In the genomic region with DNA sequence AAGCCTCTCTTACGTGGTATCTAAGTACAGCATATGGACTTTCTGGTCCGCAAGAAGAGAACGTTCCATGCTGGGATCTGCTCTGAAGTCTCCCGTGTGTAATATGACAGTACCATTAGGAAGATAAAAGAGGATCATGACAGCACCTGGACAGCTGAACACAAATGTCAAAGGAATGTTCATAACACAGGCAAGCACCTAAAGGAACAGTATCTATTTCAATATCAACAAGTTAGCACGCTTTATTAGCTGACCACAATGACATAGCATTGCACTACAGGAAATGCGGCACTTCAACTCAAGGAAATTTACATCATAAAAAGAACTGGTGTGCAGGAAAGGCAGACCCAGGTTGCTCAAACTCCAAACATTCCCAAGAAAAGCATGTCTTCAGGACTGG, we compare ENCODE assay signal across 2 cellular contexts.
TF ChIP-seq lines count a peak whose summit lies in the region.

No MANE protein-coding gene starts in this region.

TF ChIP-seq in GM23338, 12 proteins besides CTCF, POLR2A, EP300 and RAD21 (continues in another document):
- TF ChIP-seq, protein P1, sequence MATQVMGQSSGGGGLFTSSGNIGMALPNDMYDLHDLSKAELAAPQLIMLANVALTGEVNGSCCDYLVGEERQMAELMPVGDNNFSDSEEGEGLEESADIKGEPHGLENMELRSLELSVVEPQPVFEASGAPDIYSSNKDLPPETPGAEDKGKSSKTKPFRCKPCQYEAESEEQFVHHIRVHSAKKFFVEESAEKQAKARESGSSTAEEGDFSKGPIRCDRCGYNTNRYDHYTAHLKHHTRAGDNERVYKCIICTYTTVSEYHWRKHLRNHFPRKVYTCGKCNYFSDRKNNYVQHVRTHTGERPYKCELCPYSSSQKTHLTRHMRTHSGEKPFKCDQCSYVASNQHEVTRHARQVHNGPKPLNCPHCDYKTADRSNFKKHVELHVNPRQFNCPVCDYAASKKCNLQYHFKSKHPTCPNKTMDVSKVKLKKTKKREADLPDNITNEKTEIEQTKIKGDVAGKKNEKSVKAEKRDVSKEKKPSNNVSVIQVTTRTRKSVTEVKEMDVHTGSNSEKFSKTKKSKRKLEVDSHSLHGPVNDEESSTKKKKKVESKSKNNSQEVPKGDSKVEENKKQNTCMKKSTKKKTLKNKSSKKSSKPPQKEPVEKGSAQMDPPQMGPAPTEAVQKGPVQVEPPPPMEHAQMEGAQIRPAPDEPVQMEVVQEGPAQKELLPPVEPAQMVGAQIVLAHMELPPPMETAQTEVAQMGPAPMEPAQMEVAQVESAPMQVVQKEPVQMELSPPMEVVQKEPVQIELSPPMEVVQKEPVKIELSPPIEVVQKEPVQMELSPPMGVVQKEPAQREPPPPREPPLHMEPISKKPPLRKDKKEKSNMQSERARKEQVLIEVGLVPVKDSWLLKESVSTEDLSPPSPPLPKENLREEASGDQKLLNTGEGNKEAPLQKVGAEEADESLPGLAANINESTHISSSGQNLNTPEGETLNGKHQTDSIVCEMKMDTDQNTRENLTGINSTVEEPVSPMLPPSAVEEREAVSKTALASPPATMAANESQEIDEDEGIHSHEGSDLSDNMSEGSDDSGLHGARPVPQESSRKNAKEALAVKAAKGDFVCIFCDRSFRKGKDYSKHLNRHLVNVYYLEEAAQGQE (IDR thresholded peaks at IDR 0.05; ENCODE audit: unreplicated experiment), result no peak
- TF ChIP-seq POLR2AphosphoS5 (IDR thresholded peaks at IDR 0.05; ENCODE audit: low read depth) (no peak), NANOG (IDR thresholded peaks at IDR 0.05; ENCODE audit: borderline replicate concordance) (no peak), EZH2phosphoT487 (IDR thresholded peaks at IDR 0.05; ENCODE audit: unreplicated experiment) (no peak), CREB1 (CRISPR knock-in tag; IDR thresholded peaks at IDR 0.05; ENCODE audit: low read depth) (no peak), STAT1 (IDR thresholded peaks at IDR 0.05; ENCODE audit: unreplicated experiment) (no peak), ZNF331 (CRISPR knock-in tag; IDR thresholded peaks at IDR 0.05; ENCODE audit: low read depth) (no peak), ETS1 (IDR thresholded peaks at IDR 0.05) (no peak), JUNB (IDR thresholded peaks at IDR 0.05; ENCODE audit: unreplicated experiment) (no peak), EZH2 (IDR thresholded peaks at IDR 0.05; ENCODE audit: low read depth, unreplicated experiment) (no peak)

TF ChIP-seq in H1, 55 proteins besides CTCF, POLR2A, EP300 and RAD21:
- no peak for TF ChIP-seq CBX5 (IDR thresholded peaks at IDR 0.05; ENCODE audit: low read depth, low read length)
- no peak for TF ChIP-seq HDAC2 (IDR thresholded peaks at IDR 0.05; ENCODE audit: borderline replicate concordance in 1 of 2, low read depth in 2 of 2, low read length in 2 of 2)
- TF ChIP-seq CHD2 (IDR thresholded peaks at IDR 0.05; ENCODE audit: low read length), result no peak
- TF ChIP-seq KDM5A (IDR thresholded peaks at IDR 0.05; ENCODE audit: low read length), result no peak
- TF ChIP-seq FOSL1 (IDR thresholded peaks at IDR 0.05; ENCODE audit: insufficient read depth, low read depth, low read length), result no peak
- TF ChIP-seq JUND (IDR thresholded peaks at IDR 0.05; ENCODE audit: low read length), result no peak
- TF ChIP-seq SRF (IDR thresholded peaks at IDR 0.05; ENCODE audit: low read depth, low read length), result no peak
- TF ChIP-seq ZNF274 (IDR thresholded peaks at IDR 0.05; ENCODE audit: borderline replicate concordance, extremely low read depth, low read length), result no peak
- TF ChIP-seq RBBP5 (IDR thresholded peaks at IDR 0.05; ENCODE audit: borderline replicate concordance, low read depth, low read length), result no peak
- TF ChIP-seq SAP30 (IDR thresholded peaks at IDR 0.05; ENCODE audit: insufficient read depth, insufficient replicate concordance, low read length), result no peak
- no peak for TF ChIP-seq CEBPB (IDR thresholded peaks at IDR 0.05; ENCODE audit: low read depth, low read length)
- TF ChIP-seq HDAC6 (IDR thresholded peaks at IDR 0.05; ENCODE audit: low read depth, low read length), result no peak
- TF ChIP-seq SIN3A (conservative IDR thresholded peaks at IDR 0.05 in 1 of 2, IDR thresholded peaks at IDR 0.05 in 1 of 2; ENCODE audit: low read depth in 1 of 2, low read length in 2 of 2), result no peak
- no peak for TF ChIP-seq ATF2 (IDR thresholded peaks at IDR 0.05; ENCODE audit: low read length)
- no peak for TF ChIP-seq KDM1A (IDR thresholded peaks at IDR 0.05; ENCODE audit: borderline replicate concordance, low read length)
- TF ChIP-seq CREB1 (IDR thresholded peaks at IDR 0.05), result no peak
- no peak for TF ChIP-seq SP1 (IDR thresholded peaks at IDR 0.05; ENCODE audit: low read depth, low read length)
- no peak for TF ChIP-seq BRCA1 (IDR thresholded peaks at IDR 0.05; ENCODE audit: low read depth, low read length)
- no peak for TF ChIP-seq SIX5 (IDR thresholded peaks at IDR 0.05; ENCODE audit: low read depth, low read length)
- no peak for TF ChIP-seq EGR1 (IDR thresholded peaks at IDR 0.05; ENCODE audit: borderline replicate concordance, low read depth, low read length)
